ENCODE assay signal across 26 cellular contexts in the genomic region with DNA sequence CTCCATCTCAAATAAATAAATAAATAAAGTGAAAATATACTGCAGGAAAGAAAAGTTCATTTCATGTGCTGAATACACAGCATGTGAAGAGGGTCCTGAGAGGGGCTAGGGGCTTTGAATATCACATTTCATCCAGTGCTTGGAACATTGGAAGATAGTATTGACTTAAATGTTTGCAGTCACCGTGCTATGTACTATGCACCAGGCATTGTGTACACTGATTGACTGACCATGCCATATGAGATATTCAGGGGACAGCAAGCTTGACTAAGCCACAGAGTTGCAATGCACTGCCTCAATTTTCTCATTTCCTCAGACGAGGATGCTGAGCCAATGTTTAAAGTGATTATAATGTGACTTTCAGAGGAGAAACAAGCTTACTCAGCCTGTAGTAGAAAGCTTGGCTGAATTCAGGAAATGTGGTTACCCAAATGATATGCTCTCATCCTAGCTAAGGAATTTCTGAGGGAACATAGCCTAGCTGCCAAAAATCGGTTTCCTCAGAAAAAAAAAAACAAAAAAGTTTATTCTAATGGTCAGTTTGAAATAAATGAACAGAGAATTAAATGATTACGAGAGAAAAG.
DNase-seq lines count a peak whose midpoint lies in the region; ATAC-seq, FAIRE-seq and TF ChIP-seq lines count a peak whose summit lies in the region.
"Had no signal": no experiment of that assay in that cellular context is flagged by ENCODE, and none has a peak within 500 bp of the region (broad histone marks: within the 10 kb centered on the region; RNA-seq: fewer than 3 reads in every experiment).

No MANE protein-coding gene starts in this region.

- no peaks in the 10 kb centered on the region for H4K20me1 ChIP-seq in osteoblast (ENCODE audit: insufficient read depth, low read length)

- peak; percentile 77 for FAIRE-seq in RCC 7860 (lab: Jason Lieb, UNC)
- FAIRE-seq: GM12892, pancreas had no signal

- H3K4me3 ChIP-seq in epithelial cell of esophagus (ENCODE audit: low read length) (no peak overlapping the region), osteoblast (ENCODE audit: insufficient read depth, low read length) (no peak overlapping the region)
- H3K4me3 ChIP-seq: breast epithelium, pancreas, sigmoid colon, SJSA1, testis had no signal

- H3K27me3 ChIP-seq in osteoblast (ENCODE audit: insufficient read depth, low read length): no peaks in the 10 kb centered on the region
- H3K27me3 ChIP-seq: breast epithelium, pancreas, sigmoid colon, SJSA1, testis had no signal

- H3K79me2 ChIP-seq in osteoblast (ENCODE audit: insufficient read depth, low read length): no peaks in the 10 kb centered on the region

- peak overlapping the region; percentile 34 for H3K4me2 ChIP-seq in osteoblast (ENCODE audit: insufficient read depth, low read length)

- H3K27ac ChIP-seq in osteoblast (ENCODE audit: low read depth, low read length): no peak overlapping the region
- H3K27ac ChIP-seq: breast epithelium, pancreas, sigmoid colon, SJSA1, WERI-Rb-1 had no signal

- no peaks in the 10 kb centered on the region for H3K9me3 ChIP-seq in osteoblast (ENCODE audit: low read depth, low read length)
- H3K9me3 ChIP-seq: breast epithelium, pancreas, sigmoid colon, SJSA1, testis had no signal

- H2AFZ ChIP-seq in osteoblast (ENCODE audit: low read length): no peak overlapping the region

- H3K4me1 ChIP-seq in osteoblast (ENCODE audit: insufficient read depth, low read length): peaks cover 2% of the 10 kb centered on the region
- H3K4me1 ChIP-seq: breast epithelium, pancreas, sigmoid colon, SJSA1, testis had no signal

- DNase-seq in ELR (ENCODE audit: low read depth) (peak; percentile 71), RCC 7860 (ENCODE audit: low spot score) (peak; percentile 39), epithelial cell of esophagus (ENCODE audit: low read depth) (peak; percentile 17), osteoblast (ENCODE audit: insufficient read length, low spot score, missing footprints) (peak; percentile 1), NOMO-1 treated with DMSO at 0.1 percent for 48 hours (lab: John Stamatoyannopoulos, UW; ENCODE audit: unreplicated experiment) (no peak), NCI-H1436 treated with DMSO at 0.1 percent for 48 hours (lab: John Stamatoyannopoulos, UW) (no peak), NCI-H1092 (lab: John Stamatoyannopoulos, UW) (no peak)
- DNase-seq: activated CD4-positive, alpha-beta T cell treated with anti-CD3 and anti-CD28 coated beads, Interleukin-2, amount 50 U/mL, for 1 hour; activated CD8-positive, alpha-beta memory T cell treated with anti-CD3 and anti-CD28 coated beads, Interleukin-2, amount 50 U/mL, for 4 hours; activated naive CD8-positive, alpha-beta T cell treated with anti-CD3 and anti-CD28 coated beads, Interleukin-2, amount 10 ng/mL, durations not matched to agents 7 days and 5 days; CD4-positive, CD25-positive, alpha-beta regulatory T cell; DMS153; natural killer cell; NCI-H1105 treated with DMSO at 0.1 percent for 48 hours; NCI-H2107; NCI-H510A treated with DMSO at 0.1 percent for 48 hours; pancreas; sigmoid colon; T-helper 2 cell; testis; WERI-Rb-1 had no signal

- H3K36me3 ChIP-seq in osteoblast (ENCODE audit: insufficient read depth, low read length): no peaks in the 10 kb centered on the region
- H3K36me3 ChIP-seq: breast epithelium, pancreas, sigmoid colon, SJSA1, WERI-Rb-1 had no signal

- TF ChIP-seq CTCF in epithelial cell of esophagus (IDR thresholded peaks at IDR 0.05; ENCODE audit: insufficient read depth, low read depth, low read length, missing control alignments) (no peak), osteoblast (IDR thresholded peaks at IDR 0.05; ENCODE audit: extremely low read depth, low read depth, low read length) (no peak)

- ATAC-seq in GM21737 (IDR thresholded peaks at IDR 0.05; ENCODE audit: unreplicated experiment): no peak
- ATAC-seq: natural killer cell; stimulated activated effector memory CD8-positive, alpha-beta T cell treated with anti-CD3 and anti-CD28 coated beads, Interleukin-12 subunit alpha, Interleukin-12 subunit beta, amount 100 ng/mL, for 72 hours had no signal

Comparison
In these comparisons a context has a peak if more than half of its experiments do, and no peak if none do; other contexts are left out.
1. DNase-seq: peak in ELR (single experiment), RCC 7860 (single experiment), epithelial cell of esophagus (single experiment) and osteoblast (single experiment); none in NOMO-1 treated with DMSO at 0.1 percent for 48 hours (single experiment), NCI-H1436 treated with DMSO at 0.1 percent for 48 hours (single experiment) and NCI-H1092 (single experiment).